Comparison of ENCODE assay signal across 10 cellular contexts in the genomic region with DNA sequence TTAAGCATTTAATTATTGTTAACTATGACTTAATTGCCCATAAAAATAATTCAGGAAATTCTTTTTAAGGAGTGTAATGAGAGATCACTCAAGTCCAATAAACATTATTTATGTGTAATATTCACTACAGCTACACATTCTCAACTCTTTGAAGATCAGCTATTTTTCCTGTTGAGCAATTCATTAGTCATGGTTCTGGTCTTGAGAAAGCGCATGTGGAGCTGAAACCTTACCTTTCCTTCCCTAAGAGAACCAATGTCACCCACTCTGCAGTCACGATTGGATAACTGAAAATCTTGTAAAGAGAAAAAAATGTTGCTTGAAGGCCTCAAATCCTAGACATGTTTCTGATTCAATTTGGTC.
DNase-seq lines count a peak whose midpoint lies in the region; ATAC-seq and TF ChIP-seq lines count a peak whose summit lies in the region.
"Had no signal": no experiment of that assay in that cellular context is flagged by ENCODE, and none has a peak within 500 bp of the region (broad histone marks: within the 10 kb centered on the region; RNA-seq: fewer than 3 reads in every experiment).

No MANE protein-coding gene starts in this region.

- H3K27me3 ChIP-seq in BJ (ENCODE audit: control insufficient read depth, insufficient read depth, low read length): no peaks in the 10 kb centered on the region

- no peak for ATAC-seq in HG03469 (IDR thresholded peaks at IDR 0.05; ENCODE audit: unreplicated experiment)

- CTCF ChIA-PET in BJ (lab: Yijun Ruan, JAX): interaction anchor here (0.7 to 2.6 kb wide), 7 partner anchors 10 to 777 kb away, joined by 3 to 10 read pairs (median 3); no protein-coding TSS in a partner anchor

- DNase-seq in BJ (ENCODE audit: low read depth) (peak; percentile 98), NB4 (ENCODE audit: low read depth) (peak; percentile 63), cardiac fibroblast (ENCODE audit: low read depth in 2 of 2) (peak; percentile 91 to 97)
- DNase-seq in activated CD4-positive, alpha-beta T cell treated with anti-CD3 and anti-CD28 coated beads for 4 hours: no peak
- no peak for DNase-seq in stimulated activated CD4-positive, alpha-beta T cell treated with anti-CD3 and anti-CD28 coated beads, Interleukin-4, amount 100 ng/mL, for 24 hours
- DNase-seq in stimulated activated CD4-positive, alpha-beta T cell treated with anti-CD3 and anti-CD28 coated beads, Interleukin-2, amount 100 ng/mL, for 48 hours: no peak
- DNase-seq: activated effector memory CD4-positive, alpha-beta T cell treated with anti-CD3 and anti-CD28 coated beads, Interleukin-2, amount 50 U/mL, for 16 hours; Caco-2 had no signal

- H3K27ac ChIP-seq in mesodermal cell (ENCODE audit: low read depth, low read length, severe bottlenecking): peak overlapping the region; percentile 86

- peaks cover 34% of the 10 kb centered on the region for H3K4me1 ChIP-seq in mesodermal cell (ENCODE audit: control insufficient read depth, insufficient read depth, low read length, poor library complexity, severe bottlenecking)

- POLR2A ChIA-PET in BJ (lab: Charles Lee): interaction anchor here (0.6 to 0.7 kb wide), 2 partner anchors 574 to 738 kb away, joined by 3 to 4 read pairs; no protein-coding TSS in a partner anchor

- TF ChIP-seq CTCF in BJ (IDR thresholded peaks at IDR 0.05; ENCODE audit: insufficient read depth, low read depth, low read length) (no peak), NB4 (IDR thresholded peaks at IDR 0.05; ENCODE audit: low read depth, low read length) (no peak), cardiac fibroblast (IDR thresholded peaks at IDR 0.05; ENCODE audit: low read depth, low read length) (no peak)

- H3K9me3 ChIP-seq in mesodermal cell (ENCODE audit: control insufficient read depth, low read length): peaks cover 21% of the 10 kb centered on the region
- H3K9me3 ChIP-seq: Caco-2 had no signal

- TF ChIP-seq POLR2A in NB4 (IDR thresholded peaks at IDR 0.05; ENCODE audit: extremely low read depth, insufficient read length): no peak

- no CpG with 5 or more reads among the region's 2 CpGs for WGBS in mesodermal cell (ENCODE audit: insufficient coverage in 2 of 2), 2 experiments

- H3K4me3 ChIP-seq in BJ (ENCODE audit: low read depth, low read length) (no peak overlapping the region), NB4 (ENCODE audit: low read depth, low read length) (no peak overlapping the region), cardiac fibroblast (replicated peaks in 1 of 2; ENCODE audit: low read depth in 2 of 2, low read length in 2 of 2) (no peak overlapping the region), mesodermal cell (ENCODE audit: extremely low read depth, insufficient read depth, low read length, poor library complexity, severe bottlenecking) (no peak overlapping the region)

- H3K36me3 ChIP-seq in BJ (ENCODE audit: control insufficient read depth, insufficient read depth, low read length) (no peaks in the 10 kb centered on the region), mesodermal cell (ENCODE audit: control insufficient read depth, insufficient read depth, low read length) (no peaks in the 10 kb centered on the region)

Comparison
In these comparisons a context has a peak if more than half of its experiments do, and no peak if none do; other contexts are left out.
1. DNase-seq: peak in BJ (single experiment), NB4 (single experiment) and cardiac fibroblast (2 of 2); none in activated CD4-positive, alpha-beta T cell treated with anti-CD3 and anti-CD28 coated beads for 4 hours (0 of 2), stimulated activated CD4-positive, alpha-beta T cell treated with anti-CD3 and anti-CD28 coated beads, Interleukin-4, amount 100 ng/mL, for 24 hours (single experiment) and stimulated activated CD4-positive, alpha-beta T cell treated with anti-CD3 and anti-CD28 coated beads, Interleukin-2, amount 100 ng/mL, for 48 hours (0 of 2).